24 cellular contexts compared by ENCODE assay signal in the genomic region with DNA sequence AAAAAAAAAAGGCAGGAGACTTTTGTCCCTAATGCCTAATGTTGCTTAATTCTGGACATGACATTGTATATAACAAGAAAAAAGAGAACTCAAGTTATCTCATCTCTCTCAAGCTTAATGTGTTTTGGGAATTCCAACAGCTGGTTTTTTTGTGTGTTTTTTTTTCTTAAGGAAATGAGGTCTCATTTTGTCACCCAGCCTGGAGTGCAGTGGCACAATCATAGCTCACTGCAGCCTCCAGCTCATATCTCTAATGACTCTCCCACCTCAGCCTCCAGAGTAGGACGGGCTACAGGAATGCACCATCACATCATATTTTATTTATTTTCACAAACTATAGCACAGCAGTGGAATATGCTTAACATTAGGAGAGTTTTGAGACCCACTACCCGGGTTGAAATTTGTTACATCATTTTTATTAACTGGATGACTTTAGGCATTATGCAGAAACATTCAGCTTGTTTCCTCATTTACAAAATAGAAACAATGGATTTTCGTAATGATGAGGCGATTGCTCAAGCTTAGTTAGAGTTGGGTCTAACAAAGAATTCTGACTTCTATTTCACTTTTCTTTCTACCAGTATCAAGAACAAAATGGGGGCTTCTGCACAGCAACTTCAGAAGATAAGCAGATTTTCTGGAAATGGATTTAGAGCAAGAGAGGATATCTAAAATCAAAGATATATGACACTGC.
DNase-seq lines count a peak whose midpoint lies in the region; ATAC-seq and TF ChIP-seq lines count a peak whose summit lies in the region.
"Had no signal": no experiment of that assay in that cellular context is flagged by ENCODE, and none has a peak within 500 bp of the region (broad histone marks: within the 10 kb centered on the region; RNA-seq: fewer than 3 reads in every experiment).

No MANE protein-coding gene starts in this region.

- H3K9me3 Mint-ChIP-seq in CD14-positive monocyte = peaks cover 0 to 4% (median 0%) of the 10 kb centered on the region in 7 donors
- H3K9me3 Mint-ChIP-seq: CD4-positive, alpha-beta T cell had no signal

- TF ChIP-seq CTCF in CD14-positive monocyte (IDR thresholded peaks at IDR 0.05) (no peak), fibroblast of pulmonary artery (IDR thresholded peaks at IDR 0.05; ENCODE audit: low read length, missing control alignments) (no peak)

- no peak for DNase-seq in CD14-positive monocyte (ENCODE audit: low spot score)
- peak; percentile 60 for DNase-seq in NOMO-1 treated with DMSO at 0.1 percent for 48 hours (lab: John Stamatoyannopoulos, UW; ENCODE audit: unreplicated experiment)
- peak; percentile 48 for DNase-seq in fibroblast of pulmonary artery (ENCODE audit: low read depth)
- DNase-seq in right cardiac atrium = no peak
- no peak for DNase-seq in nucleus accumbens (lab: John Stamatoyannopoulos, UW)
- no peak for DNase-seq in NCI-H1092 treated with DMSO at 0.1 percent for 48 hours (lab: John Stamatoyannopoulos, UW)
- DNase-seq: BE2C; CD4-positive, alpha-beta T cell; COR-L47; DMS79; GOT3; MG63; NCI-H1694; NCI-H2081; NCI-H2171; NCI-H524 treated with DMSO at 0.1 percent for 48 hours; NCI-H82; PC-9; RPMI8226; SHP77 treated with DMSO at 0.1 percent for 48 hours had no signal

- H3K36me3 ChIP-seq in KOPT-K1 (ENCODE audit: insufficient read depth, low read length) = no peaks in the 10 kb centered on the region
- H3K36me3 ChIP-seq: BE2C, MG63 had no signal

- H3K4me3 ChIP-seq in fibroblast of pulmonary artery (replicated peaks; ENCODE audit: low read depth, low read length) (no peak overlapping the region), right cardiac atrium (ENCODE audit: low read length) (no peak overlapping the region)
- H3K4me3 ChIP-seq: A549, MG63, PC-9 had no signal

- WGBS in right cardiac atrium = 65% methylated on average over 4 of the region's 4 CpGs

- intact Hi-C loops in CD14-positive monocyte (cut with micrococcal nuclease) (no loop called here), right cardiac atrium (cut with DNase I) (no loop called here)

- H3K27ac ChIP-seq in KOPT-K1 (ENCODE audit: low read depth, low read length, poor library complexity, severe bottlenecking) (peak overlapping the region; percentile 0), right cardiac atrium (ENCODE audit: low read length) (no peak overlapping the region)
- H3K27ac ChIP-seq: A549, PC-9 had no signal

- ATAC-seq in right cardiac atrium (no peak), GM18498 (IDR thresholded peaks at IDR 0.05; ENCODE audit: unreplicated experiment) (no peak)
- ATAC-seq: A549, HCT116 had no signal

- no peaks in the 10 kb centered on the region for H3K27me3 ChIP-seq in right cardiac atrium (ENCODE audit: control insufficient read depth, insufficient read depth)
- H3K27me3 ChIP-seq: BE2C, MG63 had no signal

- no peaks in the 10 kb centered on the region for H3K9me3 ChIP-seq in KOPT-K1 (ENCODE audit: insufficient read depth, low read length, poor library complexity, severe bottlenecking)
- no peaks in the 10 kb centered on the region for H3K9me3 ChIP-seq in right cardiac atrium (ENCODE audit: control insufficient read depth, low read length)
- H3K9me3 ChIP-seq: A549, BE2C, MG63 had no signal

- H3K27ac Mint-ChIP-seq in CD14-positive monocyte = peak overlapping the region; percentile 89 to 99 (median 94)
- H3K27ac Mint-ChIP-seq: CD4-positive, alpha-beta T cell had no signal

- H3K4me1 ChIP-seq in right cardiac atrium (ENCODE audit: control insufficient read depth, insufficient read depth, low read length) = no peaks in the 10 kb centered on the region
- H3K4me1 ChIP-seq: A549 had no signal

- H3K36me3 Mint-ChIP-seq in CD14-positive monocyte = no peaks in the 10 kb centered on the region

- H3K27me3 Mint-ChIP-seq in CD14-positive monocyte (ENCODE audit: low read depth in 3 of 3) = no peaks in the 10 kb centered on the region
- H3K27me3 Mint-ChIP-seq: CD4-positive, alpha-beta T cell had no signal

- H3K4me3 Mint-ChIP-seq in CD14-positive monocyte = peak overlapping the region; percentile 49 to 82
- H3K4me3 Mint-ChIP-seq: CD4-positive, alpha-beta T cell had no signal

- peaks cover 45% of the 10 kb centered on the region for H3K4me1 Mint-ChIP-seq in CD14-positive monocyte

Comparison
In these comparisons a context has a peak if more than half of its experiments do, and no peak if none do; other contexts are left out.
1. DNase-seq: peak in NOMO-1 treated with DMSO at 0.1 percent for 48 hours (single experiment) and fibroblast of pulmonary artery (single experiment); none in CD14-positive monocyte (single experiment), right cardiac atrium (0 of 3), nucleus accumbens (0 of 56) and NCI-H1092 treated with DMSO at 0.1 percent for 48 hours (single experiment).